1 cellular context compared by ENCODE assay signal in genomic region chr22:37817705-37818311, GRCh38.
TF ChIP-seq lines count a peak whose summit lies in the region.

No MANE protein-coding gene starts in this region.

TF ChIP-seq in HEK293, 187 proteins besides CTCF, POLR2A, EP300 and RAD21 (continued from another document):
- TF ChIP-seq TRIM28 (IDR thresholded peaks at IDR 0.05; ENCODE audit: borderline replicate concordance, low read length) (peak; percentile 87; the same call in 1 of the 2 replicates), ZNF184 (tag by site-specific recombination; IDR thresholded peaks at IDR 0.05) (no peak), ZNF132 (tag by site-specific recombination; IDR thresholded peaks at IDR 0.05; ENCODE audit: borderline replicate concordance) (no peak), ZNF112 (tag by site-specific recombination; IDR thresholded peaks at IDR 0.05) (no peak), ZNF654 (tag by site-specific recombination; IDR thresholded peaks at IDR 0.05; ENCODE audit: low read depth) (peak; percentile 83), ZBTB48 (tag by site-specific recombination; IDR thresholded peaks at IDR 0.05) (peak; percentile 42; the same call in 1 of the 2 replicates), KLF7 (tag by site-specific recombination; IDR thresholded peaks at IDR 0.05; ENCODE audit: borderline replicate concordance) (0 out of 2 replicates have a peak, but pooled peaks have one; percentile 19), ZFP37 (tag by site-specific recombination; IDR thresholded peaks at IDR 0.05) (peak; percentile 79; the same call in 1 of the 2 replicates), ZNF521 (tag by site-specific recombination; IDR thresholded peaks at IDR 0.05) (no peak), ZNF558 (tag by site-specific recombination; IDR thresholded peaks at IDR 0.05) (no peak), ZNF140 (tag by site-specific recombination; IDR thresholded peaks at IDR 0.05) (no peak)
TF ChIP-seq in HEK293: peak in this region for 35.
